1 cellular context compared by ENCODE assay signal in the genomic region with DNA sequence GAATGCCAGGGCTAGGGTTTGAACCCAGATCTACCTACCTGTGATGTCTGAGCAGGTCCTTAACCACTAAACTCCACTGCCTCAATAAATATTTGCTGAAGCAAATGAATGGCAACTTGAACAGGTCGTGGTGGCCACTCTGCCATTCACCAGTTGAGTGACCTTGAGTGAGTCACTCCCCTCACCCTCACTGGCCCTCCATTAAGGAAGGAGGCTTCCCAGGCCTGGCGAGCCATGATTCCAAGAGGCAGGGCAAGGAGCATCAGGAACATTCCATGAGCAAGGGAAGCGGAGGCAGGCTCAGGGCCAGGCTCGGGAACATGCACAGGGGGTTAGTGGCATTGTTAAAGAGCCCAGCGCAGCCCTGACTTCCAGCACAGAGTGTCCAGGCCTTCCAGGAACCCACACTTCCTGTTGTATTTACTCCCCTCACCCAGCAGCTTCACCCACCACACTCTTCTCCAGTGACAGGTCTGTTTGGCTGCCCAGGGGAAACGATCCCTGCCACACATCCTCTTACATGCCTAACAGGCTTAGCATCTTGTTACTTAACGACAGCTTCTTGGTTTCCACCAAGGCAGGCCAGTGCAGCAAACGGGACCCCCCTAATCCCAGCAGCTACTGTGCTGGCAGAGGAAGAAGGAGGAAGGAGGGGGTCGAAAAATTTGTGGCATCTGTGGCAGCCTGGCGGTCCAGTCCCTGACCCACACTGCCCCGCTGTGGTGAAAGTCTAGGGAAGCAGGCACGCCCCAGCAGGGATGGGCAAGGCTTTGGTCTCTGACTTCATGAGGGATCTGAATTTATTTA.
A peak's percentile ranks its signal among the peaks of the same experiment; 100 is the strongest.
TF ChIP-seq lines count a peak whose summit lies in the region.

No MANE protein-coding gene starts in this region.

TF ChIP-seq in H1, 55 proteins besides CTCF, POLR2A, EP300 and RAD21:
- no peak for TF ChIP-seq CEBPB (IDR thresholded peaks at IDR 0.05; ENCODE audit: low read depth, low read length)
- TF ChIP-seq, protein P1, sequence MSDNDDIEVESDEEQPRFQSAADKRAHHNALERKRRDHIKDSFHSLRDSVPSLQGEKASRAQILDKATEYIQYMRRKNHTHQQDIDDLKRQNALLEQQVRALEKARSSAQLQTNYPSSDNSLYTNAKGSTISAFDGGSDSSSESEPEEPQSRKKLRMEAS (IDR thresholded peaks at IDR 0.05): no peak
- TF ChIP-seq TEAD4 (IDR thresholded peaks at IDR 0.05; ENCODE audit: low read depth, low read length): 0 out of 2 replicates have a peak, but pooled peaks have one; percentile 49
